ENCODE assay signal across 26 cellular contexts in genomic region chr13:19179916-19180315, GRCh38. TPM values are rescaled to one million over a fixed set of nuclear protein-coding genes. Genes with fewer than 3 reads are reported as not detected.
"Had no signal": no experiment of that assay in that cellular context is flagged by ENCODE, and none has a peak within 500 bp of the region (broad histone marks: within the 10 kb centered on the region; RNA-seq: fewer than 3 reads in every experiment).

No MANE protein-coding gene starts in this region.

- H3K4me3 ChIP-seq: adrenal gland, Peyer's patch, SJSA1 had no signal

- H3K27me3 Mint-ChIP-seq: activated CD8-positive, alpha-beta T cell treated with anti-CD3 and anti-CD28 coated beads for 36 hours; activated naive CD8-positive, alpha-beta T cell treated with anti-CD3 and anti-CD28 coated beads, Interleukin-2, amount 10 ng/mL, durations not matched to agents 7 days and 5 days had no signal

- H3K27me3 ChIP-seq: adrenal gland, Peyer's patch, SJSA1 had no signal

- H3K36me3 Mint-ChIP-seq: activated naive CD8-positive, alpha-beta T cell treated with anti-CD3 and anti-CD28 coated beads, Interleukin-2, amount 10 ng/mL, durations not matched to agents 7 days and 5 days had no signal

- H3K36me3 ChIP-seq: adrenal gland, Peyer's patch, SJSA1 had no signal

- H3K4me1 ChIP-seq: adrenal gland, Peyer's patch, SJSA1 had no signal

- H3K9me3 ChIP-seq: adrenal gland, SJSA1 had no signal

- H3K27ac ChIP-seq: adrenal gland, KMS-11, Peyer's patch, SJSA1 had no signal

- H3K4me1 Mint-ChIP-seq: activated naive CD8-positive, alpha-beta T cell treated with anti-CD3 and anti-CD28 coated beads, Interleukin-2, amount 10 ng/mL, durations not matched to agents 7 days and 5 days had no signal

- H3K4me3 Mint-ChIP-seq: activated CD8-positive, alpha-beta T cell treated with anti-CD3 and anti-CD28 coated beads for 36 hours; activated naive CD8-positive, alpha-beta T cell treated with anti-CD3 and anti-CD28 coated beads, Interleukin-2, amount 10 ng/mL, durations not matched to agents 7 days and 5 days; activated T-cell treated with anti-CD3 and anti-CD28 coated beads, Interleukin-2, amount 50 U/mL, for 72 hours; T-helper 1 cell treated with Interleukin-12 subunit alpha and Interleukin-12 subunit beta and Interleukin-4 antibody, amounts not matched to agents 30 μg/mL and 1 μg/mL, for 36 hours had no signal

- ATAC-seq: activated CD4-positive, CD25-positive, alpha-beta regulatory T cell treated with anti-CD3 and anti-CD28 coated beads, Interleukin-2, amount 50 U/mL, for 24 hours; activated CD8-positive, alpha-beta T cell treated with anti-CD3 and anti-CD28 coated beads for 36 hours; activated T-cell treated with anti-CD3 and anti-CD28 coated beads, Interleukin-2, amount 50 U/mL, for 72 hours had no signal

- DNase-seq: activated CD4-positive, alpha-beta T cell treated with anti-CD3 and anti-CD28 coated beads for 4 hours; activated CD8-positive, alpha-beta memory T cell treated with anti-CD3 and anti-CD28 coated beads, Interleukin-2, amount 50 U/mL, for 4 hours; activated CD8-positive, alpha-beta T cell treated with anti-CD3 and anti-CD28 coated beads for 36 hours; activated gamma-delta T cell treated with Interleukin-2 at 50 U/mL for 16 hours; activated naive CD4-positive, alpha-beta T cell treated with anti-CD3 and anti-CD28 coated beads, Interleukin-2, amount 50 U/mL, for 16 hours; activated naive CD8-positive, alpha-beta T cell treated with anti-CD3 and anti-CD28 coated beads, Interleukin-2, amount 10 ng/mL, durations not matched to agents 7 days and 5 days; activated T-cell treated with anti-CD3 and anti-CD28 coated beads, Interleukin-2, amount 50 U/mL, for 72 hours; anterior cingulate cortex; NCI-H1092; NCI-H1417; NCI-H1930; NCI-H2107; NCI-H2171 treated with DMSO at 0.1 percent for 48 hours; NCI-H345; NCI-H510A; NCI-H69; NK-92 treated with Interleukin-12 subunit alpha and Interleukin-12 subunit beta, amount 100 ng/mL, for 24 hours; SHP77 had no signal

- H3K27ac Mint-ChIP-seq: activated CD8-positive, alpha-beta T cell treated with anti-CD3 and anti-CD28 coated beads for 36 hours; activated naive CD8-positive, alpha-beta T cell treated with anti-CD3 and anti-CD28 coated beads, Interleukin-2, amount 10 ng/mL, durations not matched to agents 7 days and 5 days; activated T-cell treated with anti-CD3 and anti-CD28 coated beads, Interleukin-2, amount 50 U/mL, for 72 hours; activated T-helper 2 cell treated with anti-CD3 and anti-CD28 coated beads, Interferon-gamma antibody, Interleukin-2, Interleukin-4, amounts not matched to agents 10 μg/mL and 5 μg/mL and 100 μg/mL, durations not matched to agents 14 hours and 24 hours and 36 hours; T-helper 1 cell treated with Interleukin-12 subunit alpha and Interleukin-12 subunit beta and Interleukin-4 antibody, amounts not matched to agents 30 μg/mL and 1 μg/mL, for 36 hours had no signal

RNA-seq across cellular contexts. Expression of gene TUBA3C, which starts 1.7 kb away (rescaled TPM):
- total RNA-seq: activated CD8-positive, alpha-beta T cell treated with anti-CD3 and anti-CD28 coated beads for 36 hours; activated naive CD8-positive, alpha-beta T cell treated with anti-CD3 and anti-CD28 coated beads, Interleukin-2, amount 10 ng/mL, durations not matched to agents 7 days and 5 days; activated T-cell treated with anti-CD3 and anti-CD28 coated beads, Interleukin-2, amount 50 U/mL, for 72 hours; activated T-helper 2 cell treated with anti-CD3 and anti-CD28 coated beads, Interferon-gamma antibody, Interleukin-2, Interleukin-4, amounts not matched to agents 10 μg/mL and 5 μg/mL and 100 μg/mL, durations not matched to agents 14 hours and 24 hours and 36 hours; adrenal gland; MCF 10A; Peyer's patch; SJSA1 had no signal
- polyA plus RNA-seq: adrenal gland had no signal
